In genomic region chr18:25456284-25456683, GRCh38 we compare ENCODE assay signal across 16 cellular contexts.
A peak's percentile ranks its signal among the peaks of the same experiment; 100 is the strongest.
DNase-seq lines count a peak whose midpoint lies in the region; ATAC-seq, FAIRE-seq and TF ChIP-seq lines count a peak whose summit lies in the region.
"Had no signal": no experiment of that assay in that cellular context is flagged by ENCODE, and none has a peak within 500 bp of the region (broad histone marks: within the 10 kb centered on the region; RNA-seq: fewer than 3 reads in every experiment).

No MANE protein-coding gene starts in this region.

- FAIRE-seq in K562 (lab: Jason Lieb, UNC), result no peak

- H4K20me1 ChIP-seq in K562 (replicated peaks; ENCODE audit: control insufficient read depth, insufficient read depth, low read length), result no peaks in the 10 kb centered on the region

- POLR2A ChIA-PET in K562 (lab: Yijun Ruan, JAX), result interaction anchor here (0.6 kb wide), 1 partner anchor 37 kb away, joined by 3 read pairs; no protein-coding TSS in a partner anchor

- no peak overlapping the region for H3K9ac ChIP-seq in K562 (ENCODE audit: insufficient read depth in 1 of 2, low read depth in 2 of 2, low read length in 2 of 2)

- no peaks in the 10 kb centered on the region for H3K27me3 Mint-ChIP-seq in mesothelial cell of epicardium (ENCODE audit: low read depth)

- H3K36me3 ChIP-seq in K562 (ENCODE audit: control insufficient read depth, insufficient read depth, low read length), result no peaks in the 10 kb centered on the region
- H3K36me3 ChIP-seq in testis (ENCODE audit: low read depth, missing control alignments), result no peaks in the 10 kb centered on the region
- H3K36me3 ChIP-seq: HAP-1 had no signal

- no peak overlapping the region for H3K4me2 ChIP-seq in K562 (ENCODE audit: insufficient read depth, low read length)

- H3K9me3 ChIP-seq in K562 (replicated peaks; ENCODE audit: control insufficient read depth, insufficient read depth, low read depth, low read length) (no peaks in the 10 kb centered on the region), testis (no peaks in the 10 kb centered on the region)
- H3K9me3 ChIP-seq: HAP-1 had no signal

- intact Hi-C loops in K562 (cut with micrococcal nuclease) (no loop called here), testis (cut with DNase I; ENCODE audit: low total_unique reads) (no loop called here)

- no peak overlapping the region for H2AFZ ChIP-seq in K562 (ENCODE audit: low read depth, low read length)

- DNase-seq in NCI-H1105 treated with DMSO at 0.1 percent for 48 hours (lab: John Stamatoyannopoulos, UW) (peak; percentile 5), NCI-H1105 (lab: John Stamatoyannopoulos, UW) (no peak), K562 (ENCODE audit: extremely low read depth in 1 of 4, low spot score in 3 of 4) (peak in 1 of 4 experiments; percentile 44), mesothelial cell of epicardium (ENCODE audit: low spot score in 2 of 2, unreplicated experiment in 2 of 2) (no peak), testis (peak; percentile 18), GOT3 (lab: John Stamatoyannopoulos, UW) (no peak), coronary artery (ENCODE audit: low spot score) (no peak)
- DNase-seq: DMS79 treated with DMSO at 0.1 percent for 48 hours, MM.1S, NCI-H1694 treated with DMSO at 0.1 percent for 48 hours, NCI-H510A treated with DMSO at 0.1 percent for 48 hours, NCI-H82, SIG-M5 had no signal

- peak overlapping the region; percentile 65 for H3K27ac Mint-ChIP-seq in mesothelial cell of epicardium

- H3K27me3 ChIP-seq in K562 (ENCODE audit: control insufficient read depth in 2 of 2, insufficient read depth in 2 of 2, low read length in 2 of 2), result no peaks in the 10 kb centered on the region
- H3K27me3 ChIP-seq in testis, result no peaks in the 10 kb centered on the region

- H3K4me3 ChIP-seq in K562 (no peak overlapping the region), testis (no peak overlapping the region), coronary artery (no peak overlapping the region)
- H3K4me3 ChIP-seq: HAP-1 had no signal

- TF ChIP-seq POLR2A in K562 (conservative IDR thresholded peaks at IDR 0.05) (no peak), testis (IDR thresholded peaks at IDR 0.05) (no peak)

- no peaks in the 10 kb centered on the region for H3K4me1 ChIP-seq in K562 (replicated peaks in 1 of 2; ENCODE audit: control insufficient read depth in 2 of 2, insufficient read depth in 2 of 2, low read length in 2 of 2)
- H3K4me1 ChIP-seq in testis, result no peaks in the 10 kb centered on the region
- H3K4me1 ChIP-seq: HAP-1 had no signal

- TF ChIP-seq RAD21 in K562 (CRISPR knock-in tag; conservative IDR thresholded peaks at IDR 0.05 in 1 of 2, IDR thresholded peaks at IDR 0.05 in 1 of 2), result no peak

- TF ChIP-seq CTCF in K562 (IDR thresholded peaks at IDR 0.05 in 2 of 3, conservative IDR thresholded peaks at IDR 0.05 in 1 of 3; ENCODE audit: insufficient read depth in 2 of 3, low read depth in 1 of 3, low read length in 3 of 3) (no peak), mesothelial cell of epicardium (IDR thresholded peaks at IDR 0.05; ENCODE audit: unreplicated experiment) (no peak), testis (IDR thresholded peaks at IDR 0.05) (no peak), coronary artery (IDR thresholded peaks at IDR 0.05) (no peak)

- BruUV-seq in K562 (replicated peaks; lab: Mats Ljungman, UMichigan), result no TSS peak

- in situ Hi-C loops in K562 (cut with MboI), result no loop called here

- peaks cover 13% of the 10 kb centered on the region for H3K9me3 Mint-ChIP-seq in mesothelial cell of epicardium

- peaks cover 3% of the 10 kb centered on the region for H3K36me3 Mint-ChIP-seq in mesothelial cell of epicardium

- ATAC-seq in K562 (peak; percentile 64), HG02885 (IDR thresholded peaks at IDR 0.05; ENCODE audit: poor library complexity, unreplicated experiment) (no peak)

- no peak overlapping the region for H3K4me3 Mint-ChIP-seq in mesothelial cell of epicardium

- CTCF ChIA-PET in K562 (lab: Yijun Ruan, JAX; ENCODE audit: low intra/inter-chr PET ratio), result no interaction called here

- H3K27ac ChIP-seq in K562 (ENCODE audit: extremely low read depth, low read depth, low read length), result no peak overlapping the region
- no peak overlapping the region for H3K27ac ChIP-seq in testis
- H3K27ac ChIP-seq in coronary artery, result no peak overlapping the region
- H3K27ac ChIP-seq: 22Rv1 had no signal

- H3K4me1 Mint-ChIP-seq in mesothelial cell of epicardium, result peaks cover 33% of the 10 kb centered on the region

- 3% methylated on average over 9 of the region's 9 CpGs for WGBS in K562 (ENCODE audit: insufficient coverage, low coverage, missing lambda C conversion rate)
- 12 to 26% methylated on average over 9 of the region's 9 CpGs for WGBS in testis, 2 donors

- no peaks in the 10 kb centered on the region for H3K9me1 ChIP-seq in K562 (ENCODE audit: control insufficient read depth, insufficient read depth, low read length)

- TF ChIP-seq EP300 in K562 (IDR thresholded peaks at IDR 0.05; ENCODE audit: low read length), result no peak

- H3K79me2 ChIP-seq in K562 (ENCODE audit: control insufficient read depth, insufficient read depth, low read length), result no peaks in the 10 kb centered on the region

TF ChIP-seq in K562, 482 proteins besides CTCF, POLR2A, EP300 and RAD21:
- TF ChIP-seq GATAD2B (IDR thresholded peaks at IDR 0.05; ENCODE audit: borderline replicate concordance) (no peak), SP2 (IDR thresholded peaks at IDR 0.05; ENCODE audit: extremely low read depth, low read depth, low read length, poor library complexity, severe bottlenecking) (no peak), HNRNPH1 (optimal IDR thresholded peaks at IDR 0.05; ENCODE audit: low read depth, low read length) (no peak), IRF2 (CRISPR knock-in tag; IDR thresholded peaks at IDR 0.05) (no peak), ERF (CRISPR knock-in tag; IDR thresholded peaks at IDR 0.05) (no peak), CEBPB (tag; IDR thresholded peaks at IDR 0.05) (no peak), CHAMP1 (IDR thresholded peaks at IDR 0.05) (no peak), KDM1A (IDR thresholded peaks at IDR 0.05) (no peak)
- TF ChIP-seq, protein P1, sequence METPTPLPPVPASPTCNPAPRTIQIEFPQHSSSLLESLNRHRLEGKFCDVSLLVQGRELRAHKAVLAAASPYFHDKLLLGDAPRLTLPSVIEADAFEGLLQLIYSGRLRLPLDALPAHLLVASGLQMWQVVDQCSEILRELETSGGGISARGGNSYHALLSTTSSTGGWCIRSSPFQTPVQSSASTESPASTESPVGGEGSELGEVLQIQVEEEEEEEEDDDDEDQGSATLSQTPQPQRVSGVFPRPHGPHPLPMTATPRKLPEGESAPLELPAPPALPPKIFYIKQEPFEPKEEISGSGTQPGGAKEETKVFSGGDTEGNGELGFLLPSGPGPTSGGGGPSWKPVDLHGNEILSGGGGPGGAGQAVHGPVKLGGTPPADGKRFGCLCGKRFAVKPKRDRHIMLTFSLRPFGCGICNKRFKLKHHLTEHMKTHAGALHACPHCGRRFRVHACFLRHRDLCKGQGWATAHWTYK (CRISPR knock-in tag; IDR thresholded peaks at IDR 0.05), result no peak

Comparison
In these comparisons a context has a peak if more than half of its experiments do, and no peak if none do; other contexts are left out.
1. DNase-seq: peak in NCI-H1105 treated with DMSO at 0.1 percent for 48 hours (single experiment) and testis (single experiment); none in NCI-H1105 (single experiment), mesothelial cell of epicardium (0 of 2), GOT3 (single experiment) and coronary artery (single experiment).